In the genomic region with DNA sequence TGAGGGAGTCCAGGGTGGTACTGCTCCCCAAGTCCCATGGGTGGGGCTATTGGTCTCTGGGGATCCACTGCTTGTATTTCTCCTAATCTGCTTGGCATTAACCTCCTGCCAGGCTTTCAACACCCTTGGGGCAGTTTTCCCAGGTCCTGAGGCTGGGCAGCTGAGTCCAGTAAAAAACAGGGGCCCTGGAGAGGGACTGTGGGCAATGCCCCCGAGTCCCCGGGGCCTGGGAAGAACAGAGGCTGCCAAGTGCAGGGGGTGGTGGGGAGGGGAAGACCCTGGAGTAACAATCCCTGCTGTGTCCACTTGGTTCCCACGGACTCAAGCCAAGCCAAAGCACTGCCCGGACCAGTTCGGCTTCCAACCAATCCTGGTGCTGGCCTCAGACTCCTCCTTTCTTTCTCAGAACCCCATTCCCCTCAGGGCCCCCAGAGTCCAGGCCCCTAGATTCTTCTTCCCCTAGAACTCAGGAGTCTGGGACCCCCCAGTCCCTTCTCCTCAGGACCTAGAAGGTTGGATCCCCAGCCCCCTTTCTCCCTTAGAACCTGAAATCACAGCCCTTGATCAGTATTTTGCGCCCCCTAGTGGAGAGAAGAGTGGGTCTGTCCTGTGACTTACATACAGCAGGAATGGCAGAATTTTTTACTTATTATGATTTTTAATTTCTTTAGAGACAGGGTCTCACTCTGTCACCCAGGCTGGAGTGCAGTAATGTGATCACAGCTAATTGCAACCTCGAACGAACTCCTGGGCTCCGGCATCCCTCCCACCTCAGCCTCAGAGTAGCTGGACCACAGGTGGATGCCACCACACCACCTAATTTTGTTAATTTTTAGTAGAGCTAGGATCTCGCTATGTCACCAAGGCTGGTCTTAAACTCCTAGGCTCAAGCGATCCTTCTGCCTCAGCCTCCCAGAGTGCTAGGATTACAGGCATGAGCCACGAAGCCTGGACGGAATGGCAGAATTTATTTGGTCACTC, we compare ENCODE assay signal across 8 cellular contexts. TPM values are rescaled to one million over a fixed set of nuclear protein-coding genes. Genes with fewer than 3 reads are reported as not detected.
DNase-seq lines count a peak whose midpoint lies in the region; ATAC-seq and TF ChIP-seq lines count a peak whose summit lies in the region.

No MANE protein-coding gene starts in this region.

- H3K4me1 ChIP-seq in SJSA1 (replicated peaks): peaks cover 5% of the 10 kb centered on the region

- H3K9me3 Mint-ChIP-seq in activated naive CD8-positive, alpha-beta T cell treated with anti-CD3 and anti-CD28 coated beads for 36 hours: no peaks in the 10 kb centered on the region
- peaks cover 4% of the 10 kb centered on the region for H3K9me3 Mint-ChIP-seq in glutamatergic neuron (ENCODE audit: unreplicated experiment)

- peak; percentile 96 for TF ChIP-seq CTCF in glutamatergic neuron (IDR thresholded peaks at IDR 0.05; ENCODE audit: partially characterized antibody, unreplicated experiment)

- H3K4me1 Mint-ChIP-seq in activated naive CD8-positive, alpha-beta T cell treated with anti-CD3 and anti-CD28 coated beads for 36 hours: peaks cover 12% of the 10 kb centered on the region
- H3K4me1 Mint-ChIP-seq in glutamatergic neuron (ENCODE audit: low read depth, unreplicated experiment): peaks cover 22% of the 10 kb centered on the region

- H3K27me3 Mint-ChIP-seq in activated naive CD8-positive, alpha-beta T cell treated with anti-CD3 and anti-CD28 coated beads for 36 hours: no peaks in the 10 kb centered on the region
- peaks cover 9% of the 10 kb centered on the region for H3K27me3 Mint-ChIP-seq in glutamatergic neuron (ENCODE audit: unreplicated experiment)

- no peaks in the 10 kb centered on the region for H3K36me3 Mint-ChIP-seq in activated naive CD8-positive, alpha-beta T cell treated with anti-CD3 and anti-CD28 coated beads for 36 hours
- no peaks in the 10 kb centered on the region for H3K36me3 Mint-ChIP-seq in glutamatergic neuron (ENCODE audit: unreplicated experiment)

- no peak for ATAC-seq in HG02588 (IDR thresholded peaks at IDR 0.05; ENCODE audit: unreplicated experiment)
- ATAC-seq in GM18519 (IDR thresholded peaks at IDR 0.05; ENCODE audit: low FRiP score, unreplicated experiment): no peak

- no peak overlapping the region for H3K4me3 ChIP-seq in MG63
- no peak overlapping the region for H3K4me3 ChIP-seq in SJSA1

- no peak overlapping the region for H3K4me3 Mint-ChIP-seq in activated naive CD8-positive, alpha-beta T cell treated with anti-CD3 and anti-CD28 coated beads for 36 hours
- H3K4me3 Mint-ChIP-seq in glutamatergic neuron (ENCODE audit: unreplicated experiment): no peak overlapping the region

- no peak overlapping the region for H3K27ac Mint-ChIP-seq in activated naive CD8-positive, alpha-beta T cell treated with anti-CD3 and anti-CD28 coated beads for 36 hours
- no peak overlapping the region for H3K27ac Mint-ChIP-seq in glutamatergic neuron (ENCODE audit: unreplicated experiment)

- peak; percentile 73 for DNase-seq in EL
- DNase-seq in MG63: peak; percentile 48
- peak; percentile 58 to 75 for DNase-seq in SJSA1 (ENCODE audit: low read depth in 1 of 2, low spot score in 2 of 2)
- DNase-seq in activated naive CD8-positive, alpha-beta T cell treated with anti-CD3 and anti-CD28 coated beads for 36 hours: peak; percentile 36
- DNase-seq in glutamatergic neuron: peak; percentile 45
- peak; percentile 71 for DNase-seq in renal cortical epithelial cell (ENCODE audit: low read depth)

- H3K36me3 ChIP-seq in MG63 (peaks cover 15% of the 10 kb centered on the region), SJSA1 (peaks cover 5% of the 10 kb centered on the region)

- H3K27me3 ChIP-seq in MG63 (no peaks in the 10 kb centered on the region), SJSA1 (replicated peaks) (no peaks in the 10 kb centered on the region)

- no peak overlapping the region for H3K27ac ChIP-seq in SJSA1

- H3K9me3 ChIP-seq in MG63 (no peaks in the 10 kb centered on the region), SJSA1 (replicated peaks) (no peaks in the 10 kb centered on the region; the same call in 1 of the 2 replicates)

RNA-seq across cellular contexts. Expression of a gene that starts 3.7 kb away (rescaled TPM):
- total RNA-seq in MG63 (2014; rRNA removed; shearing (Covaris generic); ENCODE audit: low replicate concordance): 5.2 and 14.0 TPM in 2 replicates
- 29.1 and 44.9 TPM in 2 replicates for total RNA-seq in SJSA1 (2014; rRNA removed; shearing (Covaris generic))
- 10 to 100 TPM; 54.2 to 57.2 TPM for total RNA-seq in activated naive CD8-positive, alpha-beta T cell treated with anti-CD3 and anti-CD28 coated beads for 36 hours
- 102 TPM for total RNA-seq in glutamatergic neuron (ENCODE audit: unreplicated experiment)
- 18.4 and 77.4 TPM in 2 replicates for total RNA-seq in renal cortical epithelial cell

RNA-seq across cellular contexts. Expression of a gene that starts 5.6 kb away (rescaled TPM):
- total RNA-seq in MG63 (2014; rRNA removed; shearing (Covaris generic); ENCODE audit: low replicate concordance): not detected in 2 replicates
- total RNA-seq in SJSA1 (2014; rRNA removed; shearing (Covaris generic)): not detected in 2 replicates
- total RNA-seq in activated naive CD8-positive, alpha-beta T cell treated with anti-CD3 and anti-CD28 coated beads for 36 hours: not detected
- not detected for total RNA-seq in glutamatergic neuron (ENCODE audit: unreplicated experiment)
- total RNA-seq in renal cortical epithelial cell: not detected in 2 replicates

RNA-seq across cellular contexts. Expression of a gene that starts 9.4 kb away (rescaled TPM):
- not detected in 2 replicates for total RNA-seq in MG63 (2014; rRNA removed; shearing (Covaris generic); ENCODE audit: low replicate concordance)
- total RNA-seq in SJSA1 (2014; rRNA removed; shearing (Covaris generic)): not detected in 2 replicates
- not detected for total RNA-seq in activated naive CD8-positive, alpha-beta T cell treated with anti-CD3 and anti-CD28 coated beads for 36 hours
- not detected for total RNA-seq in glutamatergic neuron (ENCODE audit: unreplicated experiment)
- not detected in 2 replicates for total RNA-seq in renal cortical epithelial cell

RNA-seq across cellular contexts. Expression of a gene that starts 37.1 kb away (rescaled TPM):
- not detected in 2 replicates for total RNA-seq in MG63 (2014; rRNA removed; shearing (Covaris generic); ENCODE audit: low replicate concordance)
- not detected in 2 replicates for total RNA-seq in SJSA1 (2014; rRNA removed; shearing (Covaris generic))
- total RNA-seq in activated naive CD8-positive, alpha-beta T cell treated with anti-CD3 and anti-CD28 coated beads for 36 hours: 1 to 10 TPM; 1.5 to 3.0 TPM
- 8.3 TPM for total RNA-seq in glutamatergic neuron (ENCODE audit: unreplicated experiment)
- total RNA-seq in renal cortical epithelial cell: 0.20 and 5.4 TPM in 2 replicates

RNA-seq across cellular contexts. Expression of a gene that starts 45.9 kb away (rescaled TPM):
- 0.67 and 3.2 TPM in 2 replicates for total RNA-seq in MG63 (2014; rRNA removed; shearing (Covaris generic); ENCODE audit: low replicate concordance)
- total RNA-seq in SJSA1 (2014; rRNA removed; shearing (Covaris generic)): 1.7 TPM in 2 replicates
- under 1 TPM; 0.46 to 0.62 TPM for total RNA-seq in activated naive CD8-positive, alpha-beta T cell treated with anti-CD3 and anti-CD28 coated beads for 36 hours
- total RNA-seq in glutamatergic neuron (ENCODE audit: unreplicated experiment) (65.9 TPM), renal cortical epithelial cell (14.8 and 38.3 TPM in 2 replicates)
